In genomic region chr11:18588297-18589252, GRCh38 we compare ENCODE assay signal across 1 cellular context.
TF ChIP-seq lines count a peak whose summit lies in the region.

TSS of gene UEVLD (minus strand) at chr11:18588734. CDS start at chr11:18588654, 80 bp downstream.

TF ChIP-seq in HepG2, 621 proteins besides CTCF, POLR2A, EP300 and RAD21 (continued from another document and continues in another):
- TF ChIP-seq ZBTB49 (CRISPR knock-in tag; IDR thresholded peaks at IDR 0.05; ENCODE audit: borderline replicate concordance): no peak
- TF ChIP-seq KLF11 (CRISPR knock-in tag; IDR thresholded peaks at IDR 0.05): peak; percentile 69; the same call in 1 of the 2 replicates
- TF ChIP-seq U2AF2 (IDR thresholded peaks at IDR 0.05; ENCODE audit: low read depth, low read length): 0 out of 2 replicates have a peak, but pooled peaks have one; percentile 66
- TF ChIP-seq ZNF383 (CRISPR knock-in tag; IDR thresholded peaks at IDR 0.05; ENCODE audit: borderline replicate concordance): peak; percentile 72; the same call in 1 of the 2 replicates
- TF ChIP-seq SYNCRIP (IDR thresholded peaks at IDR 0.05; ENCODE audit: insufficient read depth, low read depth, low read length): no peak
- peak; percentile 34; the same call in 1 of the 2 replicates for TF ChIP-seq FOSL2 (CRISPR knock-in tag; IDR thresholded peaks at IDR 0.05)
- peak; percentile 88 for TF ChIP-seq THAP11 (CRISPR knock-in tag; IDR thresholded peaks at IDR 0.05)
- TF ChIP-seq GATA4 (IDR thresholded peaks at IDR 0.05; ENCODE audit: borderline replicate concordance, low read depth): peak; percentile 75; the same call in 1 of the 2 replicates
- peak; percentile 34; the same call in 1 of the 2 replicates for TF ChIP-seq ZNF747 (CRISPR knock-in tag; IDR thresholded peaks at IDR 0.05; ENCODE audit: borderline replicate concordance)
- TF ChIP-seq ZSCAN12 (CRISPR knock-in tag; IDR thresholded peaks at IDR 0.05): 0 out of 2 replicates have a peak, but pooled peaks have one; percentile 28
- peak; percentile 64 for TF ChIP-seq CREM (IDR thresholded peaks at IDR 0.05)
- no peak for TF ChIP-seq CREM (CRISPR knock-in tag; IDR thresholded peaks at IDR 0.05)
- no peak for TF ChIP-seq GPBP1L1 (CRISPR knock-in tag; IDR thresholded peaks at IDR 0.05)
- peak; percentile 43; the same call in 1 of the 2 replicates for TF ChIP-seq ZNF878 (CRISPR knock-in tag; IDR thresholded peaks at IDR 0.05)
- TF ChIP-seq NFKB2 (CRISPR knock-in tag; IDR thresholded peaks at IDR 0.05; ENCODE audit: borderline replicate concordance): peak; percentile 91; the same call in 1 of the 2 replicates
- TF ChIP-seq ZNF282 (IDR thresholded peaks at IDR 0.05; ENCODE audit: partially characterized antibody): no peak
- peak; percentile 70; the same call in 1 of the 2 replicates for TF ChIP-seq MAF1 (CRISPR knock-in tag; IDR thresholded peaks at IDR 0.05; ENCODE audit: borderline replicate concordance)
- TF ChIP-seq TFAP4 (IDR thresholded peaks at IDR 0.05; ENCODE audit: borderline replicate concordance, low read depth): peak; percentile 64; the same call in 1 of the 2 replicates
- TF ChIP-seq ZNF746 (CRISPR knock-in tag; IDR thresholded peaks at IDR 0.05): peak; percentile 22; the same call in 1 of the 2 replicates
- peak; percentile 63; the same call in 1 of the 2 replicates for TF ChIP-seq ZNF770 (CRISPR knock-in tag; IDR thresholded peaks at IDR 0.05)
- TF ChIP-seq LCORL (IDR thresholded peaks at IDR 0.05): no peak
- TF ChIP-seq LCORL (CRISPR knock-in tag; IDR thresholded peaks at IDR 0.05): peak; percentile 89
- peak; percentile 77; the same call in 1 of the 2 replicates for TF ChIP-seq GMEB1 (CRISPR knock-in tag; IDR thresholded peaks at IDR 0.05; ENCODE audit: borderline replicate concordance)
- peak; percentile 73; the same call in 1 of the 2 replicates for TF ChIP-seq ZNF160 (CRISPR knock-in tag; IDR thresholded peaks at IDR 0.05)
- peak; percentile 96 for TF ChIP-seq ZNF580 (CRISPR knock-in tag; IDR thresholded peaks at IDR 0.05; ENCODE audit: borderline replicate concordance, low read depth)
- TF ChIP-seq TARDBP (CRISPR knock-in tag; IDR thresholded peaks at IDR 0.05): no peak; the same call in 1 of the 2 replicates
- TF ChIP-seq ZMYM3 (CRISPR knock-in tag; IDR thresholded peaks at IDR 0.05): peak; percentile 61; the same call in 1 of the 2 replicates
- peak; percentile 82; the same call in 1 of the 2 replicates for TF ChIP-seq ZNF430 (CRISPR knock-in tag; IDR thresholded peaks at IDR 0.05)
- TF ChIP-seq TEF (CRISPR knock-in tag; IDR thresholded peaks at IDR 0.05): 0 out of 2 replicates have a peak, but pooled peaks have one; percentile 15
- TF ChIP-seq SP2 (CRISPR knock-in tag; IDR thresholded peaks at IDR 0.05): peak; percentile 52
- peak; percentile 55; the same call in 1 of the 2 replicates for TF ChIP-seq BORCS8-MEF2B (CRISPR knock-in tag; IDR thresholded peaks at IDR 0.05)
- peak; percentile 90 for TF ChIP-seq ZGPAT (CRISPR knock-in tag; IDR thresholded peaks at IDR 0.05)
- TF ChIP-seq HES4 (CRISPR knock-in tag; IDR thresholded peaks at IDR 0.05; ENCODE audit: borderline replicate concordance): peak; percentile 37; the same call in 1 of the 2 replicates
- peak; percentile 81; the same call in 1 of the 2 replicates for TF ChIP-seq ZNF276 (CRISPR knock-in tag; IDR thresholded peaks at IDR 0.05; ENCODE audit: low read depth)
- 0 out of 2 replicates have a peak, but pooled peaks have one; percentile 73 for TF ChIP-seq ZBTB7B (CRISPR knock-in tag; IDR thresholded peaks at IDR 0.05)
- 0 out of 2 replicates have a peak, but pooled peaks have one; percentile 18 for TF ChIP-seq ZNF619 (CRISPR knock-in tag; IDR thresholded peaks at IDR 0.05)
- TF ChIP-seq ARID5B (CRISPR knock-in tag; IDR thresholded peaks at IDR 0.05): peak; percentile 73; the same call in 1 of the 2 replicates
- TF ChIP-seq MATR3 (CRISPR knock-in tag; IDR thresholded peaks at IDR 0.05): no peak
- peak; percentile 45; the same call in 1 of the 2 replicates for TF ChIP-seq ZNF121 (CRISPR knock-in tag; IDR thresholded peaks at IDR 0.05)
- peak; percentile 58 for TF ChIP-seq ELF3 (CRISPR knock-in tag; IDR thresholded peaks at IDR 0.05)
